ENCODE assay signal across 12 cellular contexts in genomic region chr4:141028024-141028529, GRCh38.
A peak's percentile ranks its signal among the peaks of the same experiment; 100 is the strongest.
DNase-seq lines count a peak whose midpoint lies in the region; ATAC-seq and TF ChIP-seq lines count a peak whose summit lies in the region.
"Had no signal": no experiment of that assay in that cellular context is flagged by ENCODE, and none has a peak within 500 bp of the region (broad histone marks: within the 10 kb centered on the region; RNA-seq: fewer than 3 reads in every experiment).

No MANE protein-coding gene starts in this region.

- no peaks in the 10 kb centered on the region for H3K27me3 Mint-ChIP-seq in activated naive CD4-positive, alpha-beta T cell treated with anti-CD3 and anti-CD28 coated beads, Interleukin-2, amount 10 ng/mL, durations not matched to agents 7 days and 5 days

- H3K36me3 Mint-ChIP-seq in activated naive CD4-positive, alpha-beta T cell treated with anti-CD3 and anti-CD28 coated beads, Interleukin-2, amount 10 ng/mL, durations not matched to agents 7 days and 5 days = no peaks in the 10 kb centered on the region

- intact Hi-C loops in spleen (cut with DNase I; ENCODE audit: low total_unique reads) = no loop called here

- no peaks in the 10 kb centered on the region for H3K9me3 Mint-ChIP-seq in activated naive CD4-positive, alpha-beta T cell treated with anti-CD3 and anti-CD28 coated beads, Interleukin-2, amount 10 ng/mL, durations not matched to agents 7 days and 5 days

- no peak overlapping the region for H3K27ac ChIP-seq in RWPE2 (ENCODE audit: poor library complexity, severe bottlenecking)
- peak overlapping the region; percentile 53 to 72 (median 68) for H3K27ac ChIP-seq in gastroesophageal sphincter
- H3K27ac ChIP-seq in spleen = no peak overlapping the region
- H3K27ac ChIP-seq: brain microvascular endothelial cell, hepatocyte had no signal

- no peaks in the 10 kb centered on the region for H3K27me3 ChIP-seq in RWPE2 (ENCODE audit: insufficient read depth, poor library complexity, severe bottlenecking)
- H3K27me3 ChIP-seq in gastroesophageal sphincter = no peaks in the 10 kb centered on the region
- no peaks in the 10 kb centered on the region for H3K27me3 ChIP-seq in spleen (replicated peaks in 1 of 7)
- H3K27me3 ChIP-seq: brain microvascular endothelial cell, hepatocyte had no signal

- H3K36me3 ChIP-seq in RWPE2 (ENCODE audit: low read depth) (no peaks in the 10 kb centered on the region), gastroesophageal sphincter (no peaks in the 10 kb centered on the region), spleen (no peaks in the 10 kb centered on the region)
- H3K36me3 ChIP-seq: brain microvascular endothelial cell had no signal

- H3K4me1 Mint-ChIP-seq in activated naive CD4-positive, alpha-beta T cell treated with anti-CD3 and anti-CD28 coated beads, Interleukin-2, amount 10 ng/mL, durations not matched to agents 7 days and 5 days = no peaks in the 10 kb centered on the region
- H3K4me1 Mint-ChIP-seq: B cell had no signal

- H3K27ac Mint-ChIP-seq in activated naive CD4-positive, alpha-beta T cell treated with anti-CD3 and anti-CD28 coated beads, Interleukin-2, amount 10 ng/mL, durations not matched to agents 7 days and 5 days = no peak overlapping the region
- H3K27ac Mint-ChIP-seq: B cell had no signal

- CTCF ChIA-PET in GM10248 (lab: Yijun Ruan, JAX) = interaction anchor here (2.0 kb wide), 1 partner anchor 9 kb away, joined by 4 read pairs; no protein-coding TSS in a partner anchor
- CTCF ChIA-PET in activated naive CD4-positive, alpha-beta T cell treated with anti-CD3 and anti-CD28 coated beads, Interleukin-2, amount 10 ng/mL, durations not matched to agents 7 days and 5 days (lab: Charles Lee) = no interaction called here

- no peaks in the 10 kb centered on the region for H3K4me1 ChIP-seq in RWPE2 (ENCODE audit: insufficient read depth, poor library complexity, severe bottlenecking)
- peaks cover 0 to 46% (median 13%) of the 10 kb centered on the region in 3 donors for H3K4me1 ChIP-seq in gastroesophageal sphincter
- H3K4me1 ChIP-seq in spleen = peaks cover 0 to 6% (median 2%) of the 10 kb centered on the region in 6 donors

- POLR2A ChIA-PET in GM10248 (lab: Yijun Ruan, JAX) = no interaction called here

- no peak for TF ChIP-seq EP300 in gastroesophageal sphincter (IDR thresholded peaks at IDR 0.05)

- no peak overlapping the region for H3K4me3 Mint-ChIP-seq in activated naive CD4-positive, alpha-beta T cell treated with anti-CD3 and anti-CD28 coated beads, Interleukin-2, amount 10 ng/mL, durations not matched to agents 7 days and 5 days
- H3K4me3 Mint-ChIP-seq: B cell had no signal

- no peak overlapping the region for H3K4me3 ChIP-seq in HFF-Myc (replicated peaks; ENCODE audit: low read depth, low read length)
- H3K4me3 ChIP-seq in RWPE2 (ENCODE audit: severe bottlenecking) = no peak overlapping the region
- H3K4me3 ChIP-seq in gastroesophageal sphincter = no peak overlapping the region
- H3K4me3 ChIP-seq in spleen = no peak overlapping the region
- H3K4me3 ChIP-seq: hepatocyte had no signal

- TF ChIP-seq CTCF in HFF-Myc (IDR thresholded peaks at IDR 0.05; ENCODE audit: low read depth, low read length, missing control alignments) = no peak
- TF ChIP-seq CTCF in RWPE2 (IDR thresholded peaks at IDR 0.05; ENCODE audit: poor library complexity, severe bottlenecking) = no peak
- TF ChIP-seq CTCF in gastroesophageal sphincter (IDR thresholded peaks at IDR 0.05) = no peak
- no peak for TF ChIP-seq CTCF in spleen (IDR thresholded peaks at IDR 0.05 in 8 of 11, conservative IDR thresholded peaks at IDR 0.05 in 3 of 11)
- TF ChIP-seq CTCF in GM10248 (IDR thresholded peaks at IDR 0.05; ENCODE audit: control extremely low read depth, extremely low read depth, low read depth, missing control alignments) = no peak

- TF ChIP-seq POLR2A in gastroesophageal sphincter (IDR thresholded peaks at IDR 0.05) (no peak), spleen (IDR thresholded peaks at IDR 0.05) (no peak)

- H3K9me3 ChIP-seq in RWPE2 (ENCODE audit: severe bottlenecking) = no peaks in the 10 kb centered on the region
- H3K9me3 ChIP-seq in gastroesophageal sphincter = no peaks in the 10 kb centered on the region
- H3K9me3 ChIP-seq in spleen = no peaks in the 10 kb centered on the region

- ATAC-seq in RWPE2 (ENCODE audit: low read depth) = peak; percentile 35; the same call in 1 of the 3 replicates
- ATAC-seq in gastroesophageal sphincter = peak; percentile 62

- WGBS in gastroesophageal sphincter (ENCODE audit: low coverage in 1 of 2), 2 donors = 17 to 25% methylated on average over 2 of the region's 2 CpGs
- WGBS in spleen, 5 donors = 54 to 75% (median 72%) methylated on average over 2 of the region's 2 CpGs

- DNase-seq in A172 (ENCODE audit: low spot score) = peak; percentile 76
- DNase-seq in HFF-Myc (ENCODE audit: extremely low read depth, low read depth) = peak; percentile 94
- no peak for DNase-seq in RWPE2 (ENCODE audit: low spot score)
- DNase-seq in spleen = no peak
- no peak for DNase-seq in effector CD4-positive, alpha-beta T cell
- DNase-seq in GM10248 (ENCODE audit: extremely low spot score) = no peak
- DNase-seq in activated naive CD4-positive, alpha-beta T cell treated with anti-CD3 and anti-CD28 coated beads, Interleukin-2, amount 10 ng/mL, durations not matched to agents 7 days and 5 days = no peak
- DNase-seq: brain microvascular endothelial cell, NCI-H1048 had no signal

Comparison
In these comparisons a context has a peak if more than half of its experiments do, and no peak if none do; other contexts are left out.
1. DNase-seq: peak in A172 (single experiment) and HFF-Myc (single experiment); none in RWPE2 (single experiment), spleen (single experiment), effector CD4-positive, alpha-beta T cell (single experiment), GM10248 (single experiment) and activated naive CD4-positive, alpha-beta T cell treated with anti-CD3 and anti-CD28 coated beads, Interleukin-2, amount 10 ng/mL, durations not matched to agents 7 days and 5 days (single experiment).
2. H3K27ac ChIP-seq: peak in gastroesophageal sphincter (4 of 4); none in RWPE2 (single experiment) and spleen (0 of 8).